In genomic region chrX:50169717-50170116, GRCh38 we compare ENCODE assay signal across 10 cellular contexts. TPM values are rescaled to one million over a fixed set of nuclear protein-coding genes. Genes with fewer than 3 reads are reported as not detected.
"Had no signal": no experiment of that assay in that cellular context is flagged by ENCODE, and none has a peak within 500 bp of the region (broad histone marks: within the 10 kb centered on the region; RNA-seq: fewer than 3 reads in every experiment).

No MANE protein-coding gene starts in this region.

- H3K4me2 ChIP-seq: KMS-11 had no signal

- H3K27ac Mint-ChIP-seq: H9 had no signal

- H3K9ac ChIP-seq: GM23248, KMS-11 had no signal

- DNase-seq: GM23248, GOT3, H9, HCEC 1CT, IMR-90, KBM-7 had no signal

- H3K4me3 Mint-ChIP-seq: H9 had no signal

- H2AFZ ChIP-seq: GM23248 had no signal

- H3K27ac ChIP-seq: GM23248, KMS-11 had no signal

- FAIRE-seq: H54, HTR-8/SVneo had no signal

- H3K4me3 ChIP-seq: GM23248 had no signal

RNA-seq across cellular contexts. Expression of gene AKAP4, which starts 31.1 kb away (rescaled TPM):
- total RNA-seq: GM23248, H9, HT-29, IMR-90 had no signal
- polyA plus RNA-seq: GM23248, IMR-90 had no signal

RNA-seq across cellular contexts. Expression of gene CCNB3, which starts 34.8 kb away (rescaled TPM):
- total RNA-seq: GM23248 had no signal
